In genomic region chr5:74549351-74549750, GRCh38 we compare ENCODE assay signal across 1 cellular context.
TF ChIP-seq lines count a peak whose summit lies in the region.

No MANE protein-coding gene starts in this region.

TF ChIP-seq in GM23338, 12 proteins besides CTCF, POLR2A, EP300 and RAD21 (continued from another document):
- TF ChIP-seq ZNF462 (CRISPR knock-in tag; IDR thresholded peaks at IDR 0.05) (no peak), ZNF114 (CRISPR knock-in tag; IDR thresholded peaks at IDR 0.05) (no peak), STAT1 (IDR thresholded peaks at IDR 0.05; ENCODE audit: unreplicated experiment) (no peak), POLR2AphosphoS5 (IDR thresholded peaks at IDR 0.05; ENCODE audit: low read depth) (no peak), EZH2 (IDR thresholded peaks at IDR 0.05; ENCODE audit: low read depth, unreplicated experiment) (no peak), NANOG (IDR thresholded peaks at IDR 0.05; ENCODE audit: borderline replicate concordance) (no peak)
- TF ChIP-seq, protein P1, sequence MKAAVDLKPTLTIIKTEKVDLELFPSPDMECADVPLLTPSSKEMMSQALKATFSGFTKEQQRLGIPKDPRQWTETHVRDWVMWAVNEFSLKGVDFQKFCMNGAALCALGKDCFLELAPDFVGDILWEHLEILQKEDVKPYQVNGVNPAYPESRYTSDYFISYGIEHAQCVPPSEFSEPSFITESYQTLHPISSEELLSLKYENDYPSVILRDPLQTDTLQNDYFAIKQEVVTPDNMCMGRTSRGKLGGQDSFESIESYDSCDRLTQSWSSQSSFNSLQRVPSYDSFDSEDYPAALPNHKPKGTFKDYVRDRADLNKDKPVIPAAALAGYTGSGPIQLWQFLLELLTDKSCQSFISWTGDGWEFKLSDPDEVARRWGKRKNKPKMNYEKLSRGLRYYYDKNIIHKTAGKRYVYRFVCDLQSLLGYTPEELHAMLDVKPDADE (IDR thresholded peaks at IDR 0.05) = no peak
- TF ChIP-seq, protein P2, sequence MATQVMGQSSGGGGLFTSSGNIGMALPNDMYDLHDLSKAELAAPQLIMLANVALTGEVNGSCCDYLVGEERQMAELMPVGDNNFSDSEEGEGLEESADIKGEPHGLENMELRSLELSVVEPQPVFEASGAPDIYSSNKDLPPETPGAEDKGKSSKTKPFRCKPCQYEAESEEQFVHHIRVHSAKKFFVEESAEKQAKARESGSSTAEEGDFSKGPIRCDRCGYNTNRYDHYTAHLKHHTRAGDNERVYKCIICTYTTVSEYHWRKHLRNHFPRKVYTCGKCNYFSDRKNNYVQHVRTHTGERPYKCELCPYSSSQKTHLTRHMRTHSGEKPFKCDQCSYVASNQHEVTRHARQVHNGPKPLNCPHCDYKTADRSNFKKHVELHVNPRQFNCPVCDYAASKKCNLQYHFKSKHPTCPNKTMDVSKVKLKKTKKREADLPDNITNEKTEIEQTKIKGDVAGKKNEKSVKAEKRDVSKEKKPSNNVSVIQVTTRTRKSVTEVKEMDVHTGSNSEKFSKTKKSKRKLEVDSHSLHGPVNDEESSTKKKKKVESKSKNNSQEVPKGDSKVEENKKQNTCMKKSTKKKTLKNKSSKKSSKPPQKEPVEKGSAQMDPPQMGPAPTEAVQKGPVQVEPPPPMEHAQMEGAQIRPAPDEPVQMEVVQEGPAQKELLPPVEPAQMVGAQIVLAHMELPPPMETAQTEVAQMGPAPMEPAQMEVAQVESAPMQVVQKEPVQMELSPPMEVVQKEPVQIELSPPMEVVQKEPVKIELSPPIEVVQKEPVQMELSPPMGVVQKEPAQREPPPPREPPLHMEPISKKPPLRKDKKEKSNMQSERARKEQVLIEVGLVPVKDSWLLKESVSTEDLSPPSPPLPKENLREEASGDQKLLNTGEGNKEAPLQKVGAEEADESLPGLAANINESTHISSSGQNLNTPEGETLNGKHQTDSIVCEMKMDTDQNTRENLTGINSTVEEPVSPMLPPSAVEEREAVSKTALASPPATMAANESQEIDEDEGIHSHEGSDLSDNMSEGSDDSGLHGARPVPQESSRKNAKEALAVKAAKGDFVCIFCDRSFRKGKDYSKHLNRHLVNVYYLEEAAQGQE (IDR thresholded peaks at IDR 0.05; ENCODE audit: unreplicated experiment) = no peak
